ENCODE assay signal across 22 cellular contexts in genomic region chr15:24985224-24985623, GRCh38.
"Had no signal": no experiment of that assay in that cellular context is flagged by ENCODE, and none has a peak within 500 bp of the region (broad histone marks: within the 10 kb centered on the region; RNA-seq: fewer than 3 reads in every experiment).

No MANE protein-coding gene starts in this region.

- H3K4me3 Mint-ChIP-seq: activated naive CD4-positive, alpha-beta T cell treated with anti-CD3 and anti-CD28 coated beads, Interleukin-2, amount 50 U/mL, for 24 hours; naive thymus-derived CD4-positive, alpha-beta T cell had no signal

- DNase-seq: activated CD4-positive, alpha-beta T cell treated with anti-CD3 and anti-CD28 coated beads for 1 hour; activated gamma-delta T cell treated with Interleukin-2 at 50 U/mL for 16 hours; activated T-cell treated with anti-CD3 and anti-CD28 coated beads, Interleukin-2, amount 50 U/mL, for 1 hour; anterior cingulate cortex; body of pancreas; caudate nucleus; effector memory CD4-positive, alpha-beta T cell; esophagus squamous epithelium; heart right ventricle; islet precursor cell; left colon; lower lobe of right lung; naive thymus-derived CD4-positive, alpha-beta T cell; retina; spleen; stimulated activated CD4-positive, alpha-beta T cell treated with anti-CD3 and anti-CD28 coated beads, Interleukin-4, amount 100 ng/mL, for 24 hours; stimulated activated naive CD4-positive, alpha-beta T cell treated with Interleukin-2 at 50 U/mL for 16 hours; T-helper 1 cell; upper lobe of left lung; WERI-Rb-1 had no signal

- H3K4me1 Mint-ChIP-seq: activated naive CD4-positive, alpha-beta T cell treated with anti-CD3 and anti-CD28 coated beads, Interleukin-2, amount 50 U/mL, for 24 hours had no signal

- ATAC-seq: body of pancreas; left colon; lower lobe of right lung; naive thymus-derived CD4-positive, alpha-beta T cell had no signal

- H3K27me3 Mint-ChIP-seq: activated naive CD4-positive, alpha-beta T cell treated with anti-CD3 and anti-CD28 coated beads, Interleukin-2, amount 50 U/mL, for 24 hours; naive thymus-derived CD4-positive, alpha-beta T cell had no signal

- FAIRE-seq: TTC549 had no signal

- H3K27ac Mint-ChIP-seq: activated naive CD4-positive, alpha-beta T cell treated with anti-CD3 and anti-CD28 coated beads, Interleukin-2, amount 50 U/mL, for 24 hours; naive thymus-derived CD4-positive, alpha-beta T cell had no signal
